ENCODE assay signal across 8 cellular contexts in the genomic region with DNA sequence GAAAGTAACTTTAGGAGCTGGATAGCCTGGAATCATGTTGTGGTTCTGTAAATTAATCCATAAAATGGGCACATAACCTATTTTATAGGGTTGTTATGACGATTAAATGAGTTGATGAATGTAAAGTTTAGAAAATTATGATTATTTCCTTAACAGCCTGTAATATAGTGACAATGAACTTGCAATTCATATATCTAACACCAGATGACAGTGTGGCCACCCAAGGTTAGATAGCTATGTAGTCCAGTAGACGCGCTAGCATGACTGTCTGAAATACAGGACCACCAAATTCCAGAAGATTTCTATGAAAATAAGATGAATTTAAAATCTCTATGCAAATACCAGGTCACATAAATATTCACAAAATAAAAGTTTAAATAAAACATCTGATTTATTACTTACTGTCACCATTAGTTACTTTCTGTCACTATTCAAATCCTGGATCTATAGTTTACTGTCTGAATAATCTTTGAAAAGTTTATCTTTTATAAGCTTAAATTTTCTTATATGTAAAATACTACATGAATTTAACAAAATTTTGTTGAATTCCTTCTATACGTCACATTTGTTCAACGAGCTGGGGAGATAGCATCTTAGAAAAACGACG. TPM values are rescaled to one million over a fixed set of nuclear protein-coding genes. Genes with fewer than 3 reads are reported as not detected.
A peak's percentile ranks its signal among the peaks of the same experiment; 100 is the strongest.
DNase-seq lines count a peak whose midpoint lies in the region; ATAC-seq lines count a peak whose summit lies in the region.

No MANE protein-coding gene starts in this region.

- no peak overlapping the region for H2BK5ac ChIP-seq in mesenchymal stem cell (ENCODE audit: low read depth, low read length, poor library complexity, severe bottlenecking)

- no peak overlapping the region for H3K4ac ChIP-seq in mesenchymal stem cell (ENCODE audit: low read depth in 1 of 2, low read length in 2 of 2)

- no peak overlapping the region for H4K8ac ChIP-seq in mesenchymal stem cell (ENCODE audit: low read length)

- H3K4me1 ChIP-seq in mesenchymal stem cell (ENCODE audit: control insufficient read depth, insufficient read depth, low read depth, low read length), result peaks cover 2% of the 10 kb centered on the region

- DNase-seq in COLO829 (ENCODE audit: low spot score) (peak; percentile 28), NCI-H446 treated with DMSO at 0.1 percent for 48 hours (lab: John Stamatoyannopoulos, UW) (peak; percentile 5), cerebellar cortex (ENCODE audit: low spot score) (peak; percentile 7), mesenchymal stem cell (peak; percentile 57), GM19238 (ENCODE audit: insufficient read length, low spot score) (no peak)
- DNase-seq in activated CD8-positive, alpha-beta memory T cell treated with anti-CD3 and anti-CD28 coated beads for 24 hours, result no peak

- H2AK5ac ChIP-seq in mesenchymal stem cell (ENCODE audit: low read length, severe bottlenecking), result no peak overlapping the region

- no peaks in the 10 kb centered on the region for H3K27me3 ChIP-seq in mesenchymal stem cell (ENCODE audit: control insufficient read depth in 1 of 2, insufficient read depth in 1 of 2, low read length in 2 of 2)

- WGBS in mesenchymal stem cell, result no CpG with 5 or more reads among the region's 7 CpGs

- H4K91ac ChIP-seq in mesenchymal stem cell (ENCODE audit: low read length), result no peak overlapping the region

- no peak overlapping the region for H2BK12ac ChIP-seq in mesenchymal stem cell (ENCODE audit: low read length in 2 of 2)

- H3K9ac ChIP-seq in mesenchymal stem cell (ENCODE audit: low read length), result no peak overlapping the region

- ATAC-seq in GM18511 (IDR thresholded peaks at IDR 0.05; ENCODE audit: unreplicated experiment) (peak; percentile 77), HG02973 (IDR thresholded peaks at IDR 0.05; ENCODE audit: unreplicated experiment) (peak; percentile 81)

- no peak overlapping the region for H3K4me2 ChIP-seq in mesenchymal stem cell (ENCODE audit: low read length, poor library complexity, severe bottlenecking)

- no peak overlapping the region for H3K14ac ChIP-seq in mesenchymal stem cell (ENCODE audit: low read length in 2 of 2)

- no peak overlapping the region for H3K18ac ChIP-seq in mesenchymal stem cell (ENCODE audit: low read depth in 1 of 2, low read length in 2 of 2)

- no peaks in the 10 kb centered on the region for H3K36me3 ChIP-seq in mesenchymal stem cell (ENCODE audit: control insufficient read depth in 1 of 2, insufficient read depth in 2 of 2, low read depth in 1 of 2, low read length in 2 of 2)

- no peak overlapping the region for H3K4me3 ChIP-seq in mesenchymal stem cell (ENCODE audit: insufficient read depth in 1 of 2, low read depth in 1 of 2, low read length in 2 of 2)

- H3K79me1 ChIP-seq in mesenchymal stem cell (replicated peaks; ENCODE audit: low read length, poor library complexity, severe bottlenecking), result no peaks in the 10 kb centered on the region

- H2BK15ac ChIP-seq in mesenchymal stem cell (ENCODE audit: low read depth, poor library complexity, severe bottlenecking), result no peak overlapping the region

- H3K9me3 ChIP-seq in mesenchymal stem cell (ENCODE audit: control insufficient read depth, low read length), result no peaks in the 10 kb centered on the region

- no peak overlapping the region for H2BK120ac ChIP-seq in mesenchymal stem cell (ENCODE audit: low read depth, low read length)

- H2AFZ ChIP-seq in mesenchymal stem cell (ENCODE audit: low read depth, low read length), result no peak overlapping the region

- H3K27ac ChIP-seq in mesenchymal stem cell (ENCODE audit: low read length, poor library complexity, severe bottlenecking), result no peak overlapping the region

- no peak overlapping the region for H3K23ac ChIP-seq in mesenchymal stem cell (ENCODE audit: low read length in 2 of 2)

RNA-seq across cellular contexts. Expression of a gene that starts 26.1 kb away (rescaled TPM):
- 4.8 TPM for polyA plus RNA-seq in mesenchymal stem cell (2013, experiment 1 of 2)
- 5.1 TPM for polyA plus RNA-seq in mesenchymal stem cell (2013, experiment 2 of 2)

Comparison
In these comparisons a context has a peak if more than half of its experiments do, and no peak if none do; other contexts are left out.
1. DNase-seq: peak in COLO829 (single experiment), NCI-H446 treated with DMSO at 0.1 percent for 48 hours (single experiment), cerebellar cortex (single experiment) and mesenchymal stem cell (single experiment); none in activated CD8-positive, alpha-beta memory T cell treated with anti-CD3 and anti-CD28 coated beads for 24 hours (single experiment) and GM19238 (single experiment).